ENCODE assay signal across 8 cellular contexts in genomic region chr9:121736147-121736721, GRCh38.
A peak's percentile ranks its signal among the peaks of the same experiment; 100 is the strongest.
DNase-seq lines count a peak whose midpoint lies in the region; ATAC-seq, FAIRE-seq and TF ChIP-seq lines count a peak whose summit lies in the region.

No MANE protein-coding gene starts in this region.

- H3K36me3 ChIP-seq in ascending aorta (no peaks in the 10 kb centered on the region), right atrium auricular region (no peaks in the 10 kb centered on the region), pancreas (no peaks in the 10 kb centered on the region)

- no peaks in the 10 kb centered on the region for H3K9me3 ChIP-seq in ascending aorta
- no peaks in the 10 kb centered on the region for H3K9me3 ChIP-seq in right atrium auricular region
- H3K9me3 ChIP-seq in pancreas, result no peaks in the 10 kb centered on the region

- TF ChIP-seq CTCF in ascending aorta (IDR thresholded peaks at IDR 0.05), result no peak
- no peak for TF ChIP-seq CTCF in right atrium auricular region (IDR thresholded peaks at IDR 0.05)
- TF ChIP-seq CTCF in pancreas (IDR thresholded peaks at IDR 0.05), result no peak
- no peak for TF ChIP-seq CTCF in GM20000 (IDR thresholded peaks at IDR 0.05; ENCODE audit: extremely low read depth, missing control alignments)

- no peaks in the 10 kb centered on the region for H3K27me3 ChIP-seq in ascending aorta
- no peaks in the 10 kb centered on the region for H3K27me3 ChIP-seq in right atrium auricular region
- no peaks in the 10 kb centered on the region for H3K27me3 ChIP-seq in pancreas

- intact Hi-C loops in ascending aorta (cut with DNase I), result no loop called here
- intact Hi-C loops in pancreas (cut with DNase I), result no loop called here

- H3K4me1 ChIP-seq in ascending aorta, result peaks cover 37 to 57% of the 10 kb centered on the region in 2 donors
- H3K4me1 ChIP-seq in right atrium auricular region, result peaks cover 0 to 94% of the 10 kb centered on the region in 2 donors
- peaks cover 18 to 37% (median 20%) of the 10 kb centered on the region in 3 donors for H3K4me1 ChIP-seq in pancreas

- ATAC-seq in pancreas, result peak; percentile 72 to 83 (median 79)

- no peak for FAIRE-seq in pancreas (lab: Jason Lieb, UNC)

- peak overlapping the region; percentile 45 to 66 for H3K4me3 ChIP-seq in ascending aorta
- peak overlapping the region; percentile 27 to 52 for H3K4me3 ChIP-seq in right atrium auricular region
- H3K4me3 ChIP-seq in pancreas, result peak overlapping the region; percentile 8 to 48 (median 30)

- peak overlapping the region; percentile 91 to 94 for H3K27ac ChIP-seq in ascending aorta
- H3K27ac ChIP-seq in right atrium auricular region, result peak overlapping the region; percentile 79 to 96
- H3K27ac ChIP-seq in pancreas, result peak overlapping the region; percentile 70 to 89 (median 82)

- WGBS in pancreas, 2 donors, result 19 to 34% methylated on average over 38 to 48 of the region's 48 CpGs

- DNase-seq in CMK (ENCODE audit: low read depth) (peak; percentile 49), ascending aorta (ENCODE audit: low spot score in 2 of 2) (peak in 1 of 2 donors; percentile 84), right atrium auricular region (ENCODE audit: low spot score) (peak; percentile 74), pancreas (peak; percentile 70 to 88 (median 78)), GM20000 (ENCODE audit: low spot score) (no peak), GOT3 (lab: John Stamatoyannopoulos, UW) (no peak), NCI-H187 treated with DMSO at 0.1 percent for 48 hours (lab: John Stamatoyannopoulos, UW) (no peak)
- no peak for DNase-seq in activated CD4-positive, alpha-beta T cell treated with anti-CD3 and anti-CD28 coated beads for 1 hour

Comparison
In these comparisons a context has a peak if more than half of its experiments do, and no peak if none do; other contexts are left out.
1. DNase-seq: peak in CMK (single experiment), right atrium auricular region (single experiment) and pancreas (6 of 6); none in GM20000 (single experiment), activated CD4-positive, alpha-beta T cell treated with anti-CD3 and anti-CD28 coated beads for 1 hour (single experiment), GOT3 (single experiment) and NCI-H187 treated with DMSO at 0.1 percent for 48 hours (single experiment).
2. Peak in every context shown above with its lines, with median percentiles within 50 percentile points of each other: H3K27ac ChIP-seq and H3K4me3 ChIP-seq.